Comparison of ENCODE assay signal across 1 cellular context in genomic region chr20:63057133-63058117, GRCh38.
A peak's percentile ranks its signal among the peaks of the same experiment; 100 is the strongest.
TF ChIP-seq lines count a peak whose summit lies in the region.

No MANE protein-coding gene starts in this region.

TF ChIP-seq in K562, 482 proteins besides CTCF, POLR2A, EP300 and RAD21 (continues in another document):
- no peak for TF ChIP-seq GATA2 (CRISPR knock-in tag; IDR thresholded peaks at IDR 0.05)
- TF ChIP-seq, protein P1, sequence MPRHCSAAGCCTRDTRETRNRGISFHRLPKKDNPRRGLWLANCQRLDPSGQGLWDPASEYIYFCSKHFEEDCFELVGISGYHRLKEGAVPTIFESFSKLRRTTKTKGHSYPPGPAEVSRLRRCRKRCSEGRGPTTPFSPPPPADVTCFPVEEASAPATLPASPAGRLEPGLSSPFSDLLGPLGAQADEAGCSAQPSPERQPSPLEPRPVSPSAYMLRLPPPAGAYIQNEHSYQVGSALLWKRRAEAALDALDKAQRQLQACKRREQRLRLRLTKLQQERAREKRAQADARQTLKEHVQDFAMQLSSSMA (CRISPR knock-in tag; IDR thresholded peaks at IDR 0.05) = no peak
- TF ChIP-seq ZNF644 (tag; IDR thresholded peaks at IDR 0.05; ENCODE audit: low read depth) = no peak
- no peak for TF ChIP-seq KDM5B (IDR thresholded peaks at IDR 0.05; ENCODE audit: insufficient replicate concordance, low read depth, low read length)
- TF ChIP-seq ZNF583 (CRISPR knock-in tag; IDR thresholded peaks at IDR 0.05) = no peak
- TF ChIP-seq ZNF24 (IDR thresholded peaks at IDR 0.05) = peak; percentile 93
- no peak for TF ChIP-seq ZNF12 (CRISPR knock-in tag; IDR thresholded peaks at IDR 0.05)
- no peak for TF ChIP-seq BRD9 (IDR thresholded peaks at IDR 0.05; ENCODE audit: low read depth, partially characterized antibody)
- no peak for TF ChIP-seq TAF9B (IDR thresholded peaks at IDR 0.05; ENCODE audit: partially characterized antibody)
- no peak for TF ChIP-seq PCBP2 (IDR thresholded peaks at IDR 0.05; ENCODE audit: low read depth, low read length, poor library complexity, severe bottlenecking)
- TF ChIP-seq, protein P2, sequence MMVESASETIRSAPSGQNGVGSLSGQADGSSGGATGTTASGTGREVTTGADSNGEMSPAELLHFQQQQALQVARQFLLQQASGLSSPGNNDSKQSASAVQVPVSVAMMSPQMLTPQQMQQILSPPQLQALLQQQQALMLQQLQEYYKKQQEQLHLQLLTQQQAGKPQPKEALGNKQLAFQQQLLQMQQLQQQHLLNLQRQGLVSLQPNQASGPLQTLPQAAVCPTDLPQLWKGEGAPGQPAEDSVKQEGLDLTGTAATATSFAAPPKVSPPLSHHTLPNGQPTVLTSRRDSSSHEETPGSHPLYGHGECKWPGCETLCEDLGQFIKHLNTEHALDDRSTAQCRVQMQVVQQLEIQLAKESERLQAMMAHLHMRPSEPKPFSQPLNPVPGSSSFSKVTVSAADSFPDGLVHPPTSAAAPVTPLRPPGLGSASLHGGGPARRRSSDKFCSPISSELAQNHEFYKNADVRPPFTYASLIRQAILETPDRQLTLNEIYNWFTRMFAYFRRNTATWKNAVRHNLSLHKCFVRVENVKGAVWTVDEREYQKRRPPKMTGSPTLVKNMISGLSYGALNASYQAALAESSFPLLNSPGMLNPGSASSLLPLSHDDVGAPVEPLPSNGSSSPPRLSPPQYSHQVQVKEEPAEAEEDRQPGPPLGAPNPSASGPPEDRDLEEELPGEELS (CRISPR knock-in tag; IDR thresholded peaks at IDR 0.05; ENCODE audit: borderline replicate concordance) = no peak
- TF ChIP-seq ZNF518B (CRISPR knock-in tag; IDR thresholded peaks at IDR 0.05) = no peak
- TF ChIP-seq HBP1 (CRISPR knock-in tag; IDR thresholded peaks at IDR 0.05) = no peak
- no peak for TF ChIP-seq ZNF143 (CRISPR knock-in tag; IDR thresholded peaks at IDR 0.05)
- TF ChIP-seq ZSCAN32 (CRISPR knock-in tag; IDR thresholded peaks at IDR 0.05) = no peak
- no peak for TF ChIP-seq PBX2 (CRISPR knock-in tag; IDR thresholded peaks at IDR 0.05; ENCODE audit: low read depth)
- no peak for TF ChIP-seq PBX2 (tag; conservative IDR thresholded peaks at IDR 0.05; ENCODE audit: low read depth)
- no peak for TF ChIP-seq HLTF (IDR thresholded peaks at IDR 0.05)
- TF ChIP-seq ATF4 (CRISPR knock-in tag; IDR thresholded peaks at IDR 0.05) = no peak
- TF ChIP-seq ZNF586 (CRISPR knock-in tag; conservative IDR thresholded peaks at IDR 0.05) = no peak
- no peak for TF ChIP-seq ILF3 (IDR thresholded peaks at IDR 0.05; ENCODE audit: borderline replicate concordance)
- TF ChIP-seq NR2C2 (CRISPR knock-in tag; IDR thresholded peaks at IDR 0.05) = no peak
- no peak for TF ChIP-seq NR2C2 (tag; IDR thresholded peaks at IDR 0.05)
- TF ChIP-seq TFAM (CRISPR knock-in tag; conservative IDR thresholded peaks at IDR 0.05) = no peak
- TF ChIP-seq CREBBP (IDR thresholded peaks at IDR 0.05; ENCODE audit: low read depth, low read length) = no peak
- TF ChIP-seq KDM1A (IDR thresholded peaks at IDR 0.05) = peak in 1 of 2 experiments; percentile 15; a peak in 1 of 4 replicates
- no peak for TF ChIP-seq SP1 (CRISPR knock-in tag; IDR thresholded peaks at IDR 0.05)
- peak; percentile 64; the same call in 1 of the 2 replicates for TF ChIP-seq ZNF512 (tag; IDR thresholded peaks at IDR 0.05)
- TF ChIP-seq RBBP5 (IDR thresholded peaks at IDR 0.05; ENCODE audit: borderline replicate concordance, insufficient read depth, low read length, poor library complexity, severe bottlenecking) = no peak
- no peak for TF ChIP-seq ZNF77 (CRISPR knock-in tag; IDR thresholded peaks at IDR 0.05)
- TF ChIP-seq SMARCA4 (IDR thresholded peaks at IDR 0.05) = no peak
- TF ChIP-seq, protein P3, sequence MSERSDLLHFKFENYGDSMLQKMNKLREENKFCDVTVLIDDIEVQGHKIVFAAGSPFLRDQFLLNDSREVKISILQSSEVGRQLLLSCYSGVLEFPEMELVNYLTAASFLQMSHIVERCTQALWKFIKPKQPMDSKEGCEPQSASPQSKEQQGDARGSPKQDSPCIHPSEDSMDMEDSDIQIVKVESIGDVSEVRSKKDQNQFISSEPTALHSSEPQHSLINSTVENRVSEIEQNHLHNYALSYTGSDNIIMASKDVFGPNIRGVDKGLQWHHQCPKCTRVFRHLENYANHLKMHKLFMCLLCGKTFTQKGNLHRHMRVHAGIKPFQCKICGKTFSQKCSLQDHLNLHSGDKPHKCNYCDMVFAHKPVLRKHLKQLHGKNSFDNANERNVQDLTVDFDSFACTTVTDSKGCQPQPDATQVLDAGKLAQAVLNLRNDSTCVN (CRISPR knock-in tag; IDR thresholded peaks at IDR 0.05) = no peak; the same call in 1 of the 2 replicates
- TF ChIP-seq TGIF2 (CRISPR knock-in tag; IDR thresholded peaks at IDR 0.05) = no peak
- no peak for TF ChIP-seq LEF1 (IDR thresholded peaks at IDR 0.05)
- TF ChIP-seq RAD51 (IDR thresholded peaks at IDR 0.05; ENCODE audit: borderline replicate concordance, low read depth) = no peak
- TF ChIP-seq, protein P4, sequence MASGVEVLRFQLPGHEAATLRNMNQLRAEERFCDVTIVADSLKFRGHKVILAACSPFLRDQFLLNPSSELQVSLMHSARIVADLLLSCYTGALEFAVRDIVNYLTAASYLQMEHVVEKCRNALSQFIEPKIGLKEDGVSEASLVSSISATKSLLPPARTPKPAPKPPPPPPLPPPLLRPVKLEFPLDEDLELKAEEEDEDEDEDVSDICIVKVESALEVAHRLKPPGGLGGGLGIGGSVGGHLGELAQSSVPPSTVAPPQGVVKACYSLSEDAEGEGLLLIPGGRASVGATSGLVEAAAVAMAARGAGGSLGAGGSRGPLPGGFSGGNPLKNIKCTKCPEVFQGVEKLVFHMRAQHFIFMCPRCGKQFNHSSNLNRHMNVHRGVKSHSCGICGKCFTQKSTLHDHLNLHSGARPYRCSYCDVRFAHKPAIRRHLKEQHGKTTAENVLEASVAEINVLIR (CRISPR knock-in tag; IDR thresholded peaks at IDR 0.05) = no peak
- TF ChIP-seq MEF2A (IDR thresholded peaks at IDR 0.05; ENCODE audit: control insufficient read depth, low read depth, low read length) = no peak
- TF ChIP-seq TRIM28 (IDR thresholded peaks at IDR 0.05) = no peak
- peak; percentile 32 for TF ChIP-seq ZNF263 (CRISPR knock-in tag; IDR thresholded peaks at IDR 0.05; ENCODE audit: borderline replicate concordance)
- TF ChIP-seq ZNF134 (CRISPR knock-in tag; conservative IDR thresholded peaks at IDR 0.05) = no peak
- no peak for TF ChIP-seq ZNF431 (CRISPR knock-in tag; IDR thresholded peaks at IDR 0.05)
- TF ChIP-seq NR3C1 (CRISPR knock-in tag; IDR thresholded peaks at IDR 0.05) = no peak
- TF ChIP-seq GABPA (tag; conservative IDR thresholded peaks at IDR 0.05; ENCODE audit: low read depth) = no peak
- TF ChIP-seq ZFPM2 (CRISPR knock-in tag; IDR thresholded peaks at IDR 0.05) = no peak
- TF ChIP-seq, protein P5, sequence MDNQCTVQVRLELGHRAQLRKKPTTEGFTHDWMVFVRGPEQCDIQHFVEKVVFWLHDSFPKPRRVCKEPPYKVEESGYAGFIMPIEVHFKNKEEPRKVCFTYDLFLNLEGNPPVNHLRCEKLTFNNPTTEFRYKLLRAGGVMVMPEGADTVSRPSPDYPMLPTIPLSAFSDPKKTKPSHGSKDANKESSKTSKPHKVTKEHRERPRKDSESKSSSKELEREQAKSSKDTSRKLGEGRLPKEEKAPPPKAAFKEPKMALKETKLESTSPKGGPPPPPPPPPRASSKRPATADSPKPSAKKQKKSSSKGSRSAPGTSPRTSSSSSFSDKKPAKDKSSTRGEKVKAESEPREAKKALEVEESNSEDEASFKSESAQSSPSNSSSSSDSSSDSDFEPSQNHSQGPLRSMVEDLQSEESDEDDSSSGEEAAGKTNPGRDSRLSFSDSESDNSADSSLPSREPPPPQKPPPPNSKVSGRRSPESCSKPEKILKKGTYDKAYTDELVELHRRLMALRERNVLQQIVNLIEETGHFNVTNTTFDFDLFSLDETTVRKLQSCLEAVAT (IDR thresholded peaks at IDR 0.05) = peak in 1 of 2 experiments; percentile 53; a peak in 1 of 4 replicates
- TF ChIP-seq, protein P6, sequence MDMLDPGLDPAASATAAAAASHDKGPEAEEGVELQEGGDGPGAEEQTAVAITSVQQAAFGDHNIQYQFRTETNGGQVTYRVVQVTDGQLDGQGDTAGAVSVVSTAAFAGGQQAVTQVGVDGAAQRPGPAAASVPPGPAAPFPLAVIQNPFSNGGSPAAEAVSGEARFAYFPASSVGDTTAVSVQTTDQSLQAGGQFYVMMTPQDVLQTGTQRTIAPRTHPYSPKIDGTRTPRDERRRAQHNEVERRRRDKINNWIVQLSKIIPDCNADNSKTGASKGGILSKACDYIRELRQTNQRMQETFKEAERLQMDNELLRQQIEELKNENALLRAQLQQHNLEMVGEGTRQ (CRISPR knock-in tag; IDR thresholded peaks at IDR 0.05) = no peak
- no peak for TF ChIP-seq TRIM25 (IDR thresholded peaks at IDR 0.05; ENCODE audit: borderline replicate concordance)
